22 cellular contexts compared by ENCODE assay signal in the genomic region with DNA sequence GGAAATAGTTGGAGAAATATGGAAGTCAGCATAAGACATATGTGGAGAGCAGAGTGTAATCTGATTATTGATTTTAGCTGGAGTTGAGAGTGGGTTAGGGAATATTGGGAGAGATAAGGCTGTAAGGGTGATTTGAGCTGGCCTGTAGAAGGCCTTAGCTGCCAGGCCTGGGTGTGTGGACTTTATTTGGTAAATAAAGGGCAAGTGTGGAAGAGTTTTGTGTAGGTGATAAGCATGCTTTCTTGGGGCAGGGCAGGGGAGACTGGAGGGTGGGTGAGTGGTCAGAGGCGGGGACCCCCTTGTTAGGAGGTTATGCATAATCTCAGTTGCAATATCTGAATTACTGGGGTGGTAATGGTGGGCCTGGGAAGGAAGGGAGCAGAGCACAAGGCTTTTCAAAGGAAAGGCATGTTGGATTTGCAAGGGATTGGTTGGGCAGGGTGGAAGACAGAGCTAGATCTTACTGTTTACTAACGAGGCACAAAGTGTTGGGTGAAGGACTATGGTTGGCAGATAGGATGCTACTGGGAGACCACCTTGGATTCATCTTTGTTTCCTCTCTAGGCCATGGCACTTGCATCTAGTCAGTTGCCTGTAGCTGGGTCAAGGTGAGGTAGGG. TPM values are rescaled to one million over a fixed set of nuclear protein-coding genes. Genes with fewer than 3 reads are reported as not detected.
DNase-seq lines count a peak whose midpoint lies in the region; ATAC-seq and TF ChIP-seq lines count a peak whose summit lies in the region.
"Had no signal": no experiment of that assay in that cellular context is flagged by ENCODE, and none has a peak within 500 bp of the region (broad histone marks: within the 10 kb centered on the region; RNA-seq: fewer than 3 reads in every experiment).

No MANE protein-coding gene starts in this region.

- ATAC-seq in activated naive CD4-positive, alpha-beta T cell treated with anti-CD3 and anti-CD28 coated beads, Interleukin-2, amount 50 U/mL, for 72 hours, result no peak
- no peak for ATAC-seq in T-helper 17 cell
- no peak for ATAC-seq in memory B cell (ENCODE audit: low read depth)
- no peak for ATAC-seq in HG03139 (IDR thresholded peaks at IDR 0.05; ENCODE audit: unreplicated experiment)
- ATAC-seq in GM19351 (IDR thresholded peaks at IDR 0.05; ENCODE audit: unreplicated experiment), result no peak
- ATAC-seq: activated T-cell treated with anti-CD3 and anti-CD28 coated beads, Interleukin-2, amount 50 U/mL, for 4 hours; GM23338; left cardiac atrium; right cardiac atrium had no signal

- TF ChIP-seq POLR2A in thyroid gland (IDR thresholded peaks at IDR 0.05), result no peak

- H3K27ac Mint-ChIP-seq in activated naive CD4-positive, alpha-beta T cell treated with anti-CD3 and anti-CD28 coated beads, Interleukin-2, amount 50 U/mL, for 72 hours, result peak overlapping the region; percentile 32 to 36
- no peak overlapping the region for H3K27ac Mint-ChIP-seq in activated naive CD4-positive, alpha-beta T cell treated with anti-CD3 and anti-CD28 coated beads for 36 hours
- H3K27ac Mint-ChIP-seq in T-helper 17 cell, result peak overlapping the region; percentile 90
- peak overlapping the region; percentile 31 for H3K27ac Mint-ChIP-seq in memory B cell
- H3K27ac Mint-ChIP-seq: GM23338 had no signal

- 84 to 88% methylated on average over 2 of the region's 2 CpGs for WGBS in thyroid gland, 2 donors

- CTCF ChIA-PET in activated naive CD4-positive, alpha-beta T cell treated with anti-CD3 and anti-CD28 coated beads for 36 hours (lab: Charles Lee), result interaction anchor here (0.6 to 18.0 kb wide), 14 partner anchors 8 to 155 kb away, joined by 3 to 617 read pairs (median 6); partner anchors contain the start of genes ADCY4, CIDEB and RIPK3

- H3K4me3 ChIP-seq in thyroid gland (replicated peaks in 1 of 3), result no peak overlapping the region
- H3K4me3 ChIP-seq: dorsolateral prefrontal cortex, GM23338 had no signal

- H3K9me3 ChIP-seq in T-helper 17 cell (ENCODE audit: control insufficient read depth, low read length, poor library complexity, severe bottlenecking) (no peaks in the 10 kb centered on the region), thyroid gland (no peaks in the 10 kb centered on the region)

- intact Hi-C loops in activated naive CD4-positive, alpha-beta T cell treated with anti-CD3 and anti-CD28 coated beads for 36 hours (cut with micrococcal nuclease), result no loop called here
- intact Hi-C loops in thyroid gland (cut with DNase I), result loop anchor here (10.0 kb wide), 1 partner anchor 200 kb away; the partner anchor contains the start of genes GMPR2 and NEDD8

- no peak for DNase-seq in activated naive CD4-positive, alpha-beta T cell treated with anti-CD3 and anti-CD28 coated beads, Interleukin-2, amount 50 U/mL, for 72 hours (ENCODE audit: low spot score in 2 of 2)
- DNase-seq in activated naive CD4-positive, alpha-beta T cell treated with anti-CD3 and anti-CD28 coated beads for 36 hours, result no peak
- DNase-seq in T-helper 17 cell, result no peak
- no peak for DNase-seq in memory B cell (ENCODE audit: low spot score in 2 of 2)
- no peak for DNase-seq in thyroid gland
- no peak for DNase-seq in medulla oblongata (ENCODE audit: extremely low spot score)
- DNase-seq: activated CD4-positive, CD25-positive, alpha-beta regulatory T cell; activated T-cell treated with anti-CD3 and anti-CD28 coated beads, Interleukin-2, amount 50 U/mL, for 4 hours; AML-193; DMS79 treated with DMSO at 0.1 percent for 48 hours; dorsolateral prefrontal cortex; left cardiac atrium; NCI-H2107; NCI-H82; RPMI8226; stimulated activated CD4-positive, alpha-beta T cell treated with anti-CD3 and anti-CD28 coated beads, Interleukin-2, amount 100 ng/mL, for 24 hours; SW 1271; trophoblast cell had no signal

- H3K27me3 Mint-ChIP-seq in activated naive CD4-positive, alpha-beta T cell treated with anti-CD3 and anti-CD28 coated beads for 36 hours (ENCODE audit: low read depth), result no peaks in the 10 kb centered on the region
- no peaks in the 10 kb centered on the region for H3K27me3 Mint-ChIP-seq in T-helper 17 cell
- no peaks in the 10 kb centered on the region for H3K27me3 Mint-ChIP-seq in memory B cell

- H3K4me1 ChIP-seq in thyroid gland, result peaks cover 18 to 55% of the 10 kb centered on the region in 2 donors

- TF ChIP-seq CTCF in thyroid gland (IDR thresholded peaks at IDR 0.05), result no peak

- no peaks in the 10 kb centered on the region for H3K9me3 Mint-ChIP-seq in activated naive CD4-positive, alpha-beta T cell treated with anti-CD3 and anti-CD28 coated beads, Interleukin-2, amount 50 U/mL, for 72 hours
- no peaks in the 10 kb centered on the region for H3K9me3 Mint-ChIP-seq in activated naive CD4-positive, alpha-beta T cell treated with anti-CD3 and anti-CD28 coated beads for 36 hours
- H3K9me3 Mint-ChIP-seq in memory B cell, result no peaks in the 10 kb centered on the region
- H3K9me3 Mint-ChIP-seq: activated T-cell treated with anti-CD3 and anti-CD28 coated beads, Interleukin-2, amount 50 U/mL, for 4 hours; GM23338 had no signal

- peaks cover 43 to 51% of the 10 kb centered on the region in 2 donors for H3K36me3 ChIP-seq in thyroid gland

- peak overlapping the region in 2 of 3 donors; percentile 19 to 46 for H3K27ac ChIP-seq in thyroid gland

- H3K27me3 ChIP-seq in thyroid gland, result no peaks in the 10 kb centered on the region
- H3K27me3 ChIP-seq: dorsolateral prefrontal cortex had no signal

- H3K4me3 Mint-ChIP-seq in activated naive CD4-positive, alpha-beta T cell treated with anti-CD3 and anti-CD28 coated beads for 36 hours, result no peak overlapping the region
- H3K4me3 Mint-ChIP-seq in T-helper 17 cell (peak overlapping the region; percentile 75), memory B cell (no peak overlapping the region)
- H3K4me3 Mint-ChIP-seq: activated T-cell treated with anti-CD3 and anti-CD28 coated beads, Interleukin-2, amount 50 U/mL, for 4 hours; GM23338 had no signal

- H3K36me3 Mint-ChIP-seq in activated naive CD4-positive, alpha-beta T cell treated with anti-CD3 and anti-CD28 coated beads, Interleukin-2, amount 50 U/mL, for 72 hours, result peaks cover 26 to 36% of the 10 kb centered on the region in 2 donors
- H3K36me3 Mint-ChIP-seq in activated naive CD4-positive, alpha-beta T cell treated with anti-CD3 and anti-CD28 coated beads for 36 hours (ENCODE audit: low read depth), result peaks cover 38% of the 10 kb centered on the region
- peaks cover 3% of the 10 kb centered on the region for H3K36me3 Mint-ChIP-seq in T-helper 17 cell (ENCODE audit: low read depth)
- H3K36me3 Mint-ChIP-seq in memory B cell, result peaks cover 21% of the 10 kb centered on the region

- peaks cover 47% of the 10 kb centered on the region for H3K4me1 Mint-ChIP-seq in activated naive CD4-positive, alpha-beta T cell treated with anti-CD3 and anti-CD28 coated beads for 36 hours (ENCODE audit: low read depth)
- H3K4me1 Mint-ChIP-seq in T-helper 17 cell (peaks cover 34% of the 10 kb centered on the region), memory B cell (peaks cover 44% of the 10 kb centered on the region)

RNA-seq across cellular contexts. Expression of gene KHNYN, which starts 5.5 kb away (rescaled TPM):
- 10 to 100 TPM; 70.1 to 70.6 TPM for total RNA-seq in activated naive CD4-positive, alpha-beta T cell treated with anti-CD3 and anti-CD28 coated beads, Interleukin-2, amount 50 U/mL, for 72 hours
- total RNA-seq in activated naive CD4-positive, alpha-beta T cell treated with anti-CD3 and anti-CD28 coated beads for 36 hours, result 10 to 100 TPM; 59.8 to 62.5 TPM
- 100 to 1,000 TPM; 118 to 128 TPM for total RNA-seq in T-helper 17 cell
- total RNA-seq in thyroid gland, result 10 to 100 TPM; 46.9 to 75.0 (median 48.3) TPM

RNA-seq across cellular contexts. Expression of gene CBLN3, which starts 5.8 kb away (rescaled TPM):
- total RNA-seq in activated naive CD4-positive, alpha-beta T cell treated with anti-CD3 and anti-CD28 coated beads, Interleukin-2, amount 50 U/mL, for 72 hours, result 10 to 100 TPM in 1 of 2 donors, 1 to 10 TPM in 1; 6.5 to 20.1 TPM
- total RNA-seq in activated naive CD4-positive, alpha-beta T cell treated with anti-CD3 and anti-CD28 coated beads for 36 hours, result 1 to 10 TPM; 7.7 to 8.6 TPM
- total RNA-seq in T-helper 17 cell, result 1 to 10 TPM; 4.2 to 6.0 TPM
- total RNA-seq in thyroid gland, result 1 to 10 TPM; 1.7 to 3.4 (median 2.3) TPM

RNA-seq across cellular contexts. Expression of gene SDR39U1, which starts 7.3 kb away (rescaled TPM):
- total RNA-seq in activated naive CD4-positive, alpha-beta T cell treated with anti-CD3 and anti-CD28 coated beads, Interleukin-2, amount 50 U/mL, for 72 hours, result 10 to 100 TPM; 50.6 to 72.3 TPM
- total RNA-seq in activated naive CD4-positive, alpha-beta T cell treated with anti-CD3 and anti-CD28 coated beads for 36 hours, result 10 to 100 TPM; 70.5 to 72.4 TPM
- total RNA-seq in T-helper 17 cell, result 10 to 100 TPM; 64.3 to 82.6 TPM
- 10 to 100 TPM; 35.1 to 75.6 (median 49.2) TPM for total RNA-seq in thyroid gland

RNA-seq across cellular contexts. Expression of gene NYNRIN, which starts 36.5 kb away (rescaled TPM):
- total RNA-seq in activated naive CD4-positive, alpha-beta T cell treated with anti-CD3 and anti-CD28 coated beads, Interleukin-2, amount 50 U/mL, for 72 hours, result under 1 TPM; 0.02 to 0.14 TPM
- under 1 TPM in 1 of 2 experiments, not detected in 1; 0.02 TPM for total RNA-seq in activated naive CD4-positive, alpha-beta T cell treated with anti-CD3 and anti-CD28 coated beads for 36 hours
- total RNA-seq in T-helper 17 cell (under 1 TPM in 1 of 2 donors, not detected in 1; 0.22 TPM), thyroid gland (10 to 100 TPM; 11.7 to 19.9 (median 12.3) TPM)
